23 cellular contexts compared by ENCODE assay signal in the genomic region with DNA sequence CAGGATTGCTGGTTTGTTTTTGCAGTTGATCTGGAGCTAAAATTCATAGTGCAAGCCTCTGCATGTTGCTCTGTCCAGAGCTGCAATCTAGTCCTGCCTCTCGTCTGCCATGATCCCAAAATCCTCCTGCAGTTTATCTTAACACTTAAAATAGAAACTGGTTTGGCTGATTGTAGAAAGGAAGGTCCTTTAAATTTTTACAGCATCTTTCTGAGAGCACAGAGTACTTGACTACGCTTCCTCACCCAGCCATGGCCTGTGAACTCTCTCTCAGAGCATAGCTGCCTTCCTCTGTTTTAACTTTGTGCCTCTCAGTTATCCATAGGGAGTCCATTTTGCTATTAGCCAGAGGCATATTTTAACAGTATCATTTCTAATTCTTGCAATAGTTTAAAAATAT.
DNase-seq lines count a peak whose midpoint lies in the region; ATAC-seq and TF ChIP-seq lines count a peak whose summit lies in the region.
"Had no signal": no experiment of that assay in that cellular context is flagged by ENCODE, and none has a peak within 500 bp of the region (broad histone marks: within the 10 kb centered on the region; RNA-seq: fewer than 3 reads in every experiment).

No MANE protein-coding gene starts in this region.

- ATAC-seq in PC-3 (no peak), SK-N-SH treated with all-trans-retinoic acid at 6 μM for 48 hours (no peak), GM21723 (IDR thresholded peaks at IDR 0.05; ENCODE audit: unreplicated experiment) (no peak)
- ATAC-seq: activated T-cell treated with anti-CD3 and anti-CD28 coated beads, Interleukin-2, amount 50 U/mL, for 4 hours; effector memory CD8-positive, alpha-beta T cell; stimulated activated memory B cell treated with anti-CD40 and anti-IgM and Interleukin-4, amounts not matched to agents 10 μg/mL and 1 μg/mL and 100 μg/mL, for 72 hours had no signal

- H3K4me3 ChIP-seq in PC-3 (ENCODE audit: low read length) (no peak overlapping the region), neuron (ENCODE audit: low read length) (no peak overlapping the region)

- no peaks in the 10 kb centered on the region for H4K20me1 ChIP-seq in PC-3 (ENCODE audit: low read length)

- H3K9me3 Mint-ChIP-seq in glutamatergic neuron (ENCODE audit: unreplicated experiment): no peaks in the 10 kb centered on the region

- intact Hi-C loops in PC-3 (cut with micrococcal nuclease): no loop called here

- TF ChIP-seq CTCF in PC-3 (conservative IDR thresholded peaks at IDR 0.05; ENCODE audit: low read depth, low read length): no peak
- TF ChIP-seq CTCF in glutamatergic neuron (IDR thresholded peaks at IDR 0.05; ENCODE audit: partially characterized antibody, unreplicated experiment): no peak
- no peak for TF ChIP-seq CTCF in GM13977 (IDR thresholded peaks at IDR 0.05; ENCODE audit: extremely low read depth, insufficient read depth, missing control alignments)

- no peak overlapping the region; the same call in 1 of the 2 replicates for H3K9ac ChIP-seq in PC-3 (ENCODE audit: low read length)

- no peaks in the 10 kb centered on the region for H3F3A ChIP-seq in PC-3 (ENCODE audit: low read length, unreplicated experiment)

- H3K4me3 Mint-ChIP-seq in glutamatergic neuron (ENCODE audit: unreplicated experiment): no peak overlapping the region
- H3K4me3 Mint-ChIP-seq: activated T-cell treated with anti-CD3 and anti-CD28 coated beads, Interleukin-2, amount 50 U/mL, for 4 hours; CD4-positive, alpha-beta memory T cell; effector memory CD8-positive, alpha-beta T cell; memory B cell; stimulated activated memory B cell treated with anti-CD40 and anti-IgM and Interleukin-4, amounts not matched to agents 10 μg/mL and 1 μg/mL and 100 μg/mL, for 72 hours had no signal

- CTCF ChIA-PET in PC-3 (lab: Charles Lee): interaction anchor here (0.7 kb wide), 1 partner anchor 273 kb away, joined by 3 read pairs; no protein-coding TSS in a partner anchor

- H3K9me3 ChIP-seq in PC-3 (ENCODE audit: low read length) (no peaks in the 10 kb centered on the region), neuron (ENCODE audit: low read length) (no peaks in the 10 kb centered on the region)

- H2AFZ ChIP-seq in PC-3 (ENCODE audit: low read length) (peak overlapping the region; percentile 71; the same call in 1 of the 2 replicates), neuron (ENCODE audit: low read depth, low read length) (peak overlapping the region; percentile 33)

- H3K9me2 ChIP-seq in PC-3 (replicated peaks; ENCODE audit: low read length): no peaks in the 10 kb centered on the region

- H3K27me3 ChIP-seq in PC-3 (ENCODE audit: low read length) (no peaks in the 10 kb centered on the region), neuron (ENCODE audit: insufficient read depth, low read length) (no peaks in the 10 kb centered on the region)

- H3K36me3 ChIP-seq in PC-3 (ENCODE audit: low read depth, low read length) (no peaks in the 10 kb centered on the region), neuron (ENCODE audit: insufficient read depth, low read length) (no peaks in the 10 kb centered on the region)

- H3K4me1 ChIP-seq in PC-3 (ENCODE audit: insufficient read depth, low read length) (peaks cover 19% of the 10 kb centered on the region), neuron (ENCODE audit: insufficient read depth, low read length) (no peaks in the 10 kb centered on the region)

- no TSS peak for BruUV-seq in PC-3 (replicated peaks; lab: Mats Ljungman, UMichigan)

- peaks cover 16% of the 10 kb centered on the region for H3K4me1 Mint-ChIP-seq in glutamatergic neuron (ENCODE audit: low read depth, unreplicated experiment)
- H3K4me1 Mint-ChIP-seq: CD4-positive, alpha-beta memory T cell; memory B cell; stimulated activated memory B cell treated with anti-CD40 and anti-IgM and Interleukin-4, amounts not matched to agents 10 μg/mL and 1 μg/mL and 100 μg/mL, for 72 hours had no signal

- in situ Hi-C loops in GM13977 (cut with MboI; ENCODE audit: low pct_unique_long_range_greater_than_20kb, low sequenced_read_pairs, unreplicated experiment): no loop called here

- H3K36me3 Mint-ChIP-seq in glutamatergic neuron (ENCODE audit: unreplicated experiment): no peaks in the 10 kb centered on the region
- H3K36me3 Mint-ChIP-seq: CD4-positive, alpha-beta memory T cell; memory B cell; stimulated activated memory B cell treated with anti-CD40 and anti-IgM and Interleukin-4, amounts not matched to agents 10 μg/mL and 1 μg/mL and 100 μg/mL, for 72 hours had no signal

- peak overlapping the region; percentile 69 for H3K27ac ChIP-seq in PC-3 (ENCODE audit: low read length)

- H3K4me2 ChIP-seq in PC-3 (ENCODE audit: low read length): no peak overlapping the region

- peaks cover 2% of the 10 kb centered on the region for H3K27me3 Mint-ChIP-seq in glutamatergic neuron (ENCODE audit: unreplicated experiment)
- H3K27me3 Mint-ChIP-seq: CD4-positive, alpha-beta memory T cell; effector memory CD8-positive, alpha-beta T cell; memory B cell; stimulated activated memory B cell treated with anti-CD40 and anti-IgM and Interleukin-4, amounts not matched to agents 10 μg/mL and 1 μg/mL and 100 μg/mL, for 72 hours had no signal

- POLR2A ChIA-PET in PC-3 (lab: Charles Lee; ENCODE audit: unreplicated experiment): no interaction called here

- DNase-seq in DMS53 (lab: John Stamatoyannopoulos, UW) (peak; percentile 24), DMS53 treated with DMSO at 0.1 percent for 48 hours (lab: John Stamatoyannopoulos, UW; ENCODE audit: unreplicated experiment) (no peak), PC-3 (no peak), glutamatergic neuron (no peak), GM13977 (ENCODE audit: low spot score) (no peak)
- DNase-seq: 8988T; activated CD4-positive, alpha-beta T cell treated with anti-CD3 and anti-CD28 coated beads for 4 hours; activated CD8-positive, alpha-beta memory T cell treated with anti-CD3 and anti-CD28 coated beads for 24 hours; activated T-cell treated with anti-CD3 and anti-CD28 coated beads, Interleukin-2, amount 50 U/mL, for 4 hours; CD4-positive, alpha-beta memory T cell; DMS153; effector memory CD8-positive, alpha-beta T cell; Kasumi-1; NCI-H187; NCI-H526 treated with DMSO at 0.1 percent for 48 hours; nucleus accumbens; RPMI8226; stimulated activated CD4-positive, alpha-beta T cell treated with anti-CD3 and anti-CD28 coated beads, Interleukin-2, amount 100 ng/mL, for 48 hours had no signal

- H3K79me2 ChIP-seq in PC-3 (ENCODE audit: low read length): no peaks in the 10 kb centered on the region

- H3K27ac Mint-ChIP-seq in glutamatergic neuron (ENCODE audit: unreplicated experiment): peak overlapping the region; percentile 13
- H3K27ac Mint-ChIP-seq: CD4-positive, alpha-beta memory T cell; effector memory CD8-positive, alpha-beta T cell; memory B cell; stimulated activated memory B cell treated with anti-CD40 and anti-IgM and Interleukin-4, amounts not matched to agents 10 μg/mL and 1 μg/mL and 100 μg/mL, for 72 hours had no signal

TF ChIP-seq in SK-N-SH treated with all-trans-retinoic acid at 6 μM for 48 hours, 23 proteins besides CTCF, POLR2A, EP300 and RAD21:
- TF ChIP-seq TOX (CRISPR knock-in tag; IDR thresholded peaks at IDR 0.05; ENCODE audit: borderline replicate concordance) (no peak), GLIS3 (CRISPR knock-in tag; IDR thresholded peaks at IDR 0.05) (no peak), RARB (CRISPR knock-in tag; IDR thresholded peaks at IDR 0.05) (no peak), ARNTL (CRISPR knock-in tag; IDR thresholded peaks at IDR 0.05; ENCODE audit: borderline replicate concordance, low read depth) (no peak), ZC3H10 (CRISPR knock-in tag; IDR thresholded peaks at IDR 0.05) (no peak), ISL1 (CRISPR knock-in tag; IDR thresholded peaks at IDR 0.05) (no peak)
- TF ChIP-seq, protein P1, sequence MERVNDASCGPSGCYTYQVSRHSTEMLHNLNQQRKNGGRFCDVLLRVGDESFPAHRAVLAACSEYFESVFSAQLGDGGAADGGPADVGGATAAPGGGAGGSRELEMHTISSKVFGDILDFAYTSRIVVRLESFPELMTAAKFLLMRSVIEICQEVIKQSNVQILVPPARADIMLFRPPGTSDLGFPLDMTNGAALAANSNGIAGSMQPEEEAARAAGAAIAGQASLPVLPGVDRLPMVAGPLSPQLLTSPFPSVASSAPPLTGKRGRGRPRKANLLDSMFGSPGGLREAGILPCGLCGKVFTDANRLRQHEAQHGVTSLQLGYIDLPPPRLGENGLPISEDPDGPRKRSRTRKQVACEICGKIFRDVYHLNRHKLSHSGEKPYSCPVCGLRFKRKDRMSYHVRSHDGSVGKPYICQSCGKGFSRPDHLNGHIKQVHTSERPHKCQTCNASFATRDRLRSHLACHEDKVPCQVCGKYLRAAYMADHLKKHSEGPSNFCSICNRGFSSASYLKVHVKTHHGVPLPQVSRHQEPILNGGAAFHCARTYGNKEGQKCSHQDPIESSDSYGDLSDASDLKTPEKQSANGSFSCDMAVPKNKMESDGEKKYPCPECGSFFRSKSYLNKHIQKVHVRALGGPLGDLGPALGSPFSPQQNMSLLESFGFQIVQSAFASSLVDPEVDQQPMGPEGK (CRISPR knock-in tag; IDR thresholded peaks at IDR 0.05; ENCODE audit: borderline replicate concordance): no peak
- TF ChIP-seq, protein P2, sequence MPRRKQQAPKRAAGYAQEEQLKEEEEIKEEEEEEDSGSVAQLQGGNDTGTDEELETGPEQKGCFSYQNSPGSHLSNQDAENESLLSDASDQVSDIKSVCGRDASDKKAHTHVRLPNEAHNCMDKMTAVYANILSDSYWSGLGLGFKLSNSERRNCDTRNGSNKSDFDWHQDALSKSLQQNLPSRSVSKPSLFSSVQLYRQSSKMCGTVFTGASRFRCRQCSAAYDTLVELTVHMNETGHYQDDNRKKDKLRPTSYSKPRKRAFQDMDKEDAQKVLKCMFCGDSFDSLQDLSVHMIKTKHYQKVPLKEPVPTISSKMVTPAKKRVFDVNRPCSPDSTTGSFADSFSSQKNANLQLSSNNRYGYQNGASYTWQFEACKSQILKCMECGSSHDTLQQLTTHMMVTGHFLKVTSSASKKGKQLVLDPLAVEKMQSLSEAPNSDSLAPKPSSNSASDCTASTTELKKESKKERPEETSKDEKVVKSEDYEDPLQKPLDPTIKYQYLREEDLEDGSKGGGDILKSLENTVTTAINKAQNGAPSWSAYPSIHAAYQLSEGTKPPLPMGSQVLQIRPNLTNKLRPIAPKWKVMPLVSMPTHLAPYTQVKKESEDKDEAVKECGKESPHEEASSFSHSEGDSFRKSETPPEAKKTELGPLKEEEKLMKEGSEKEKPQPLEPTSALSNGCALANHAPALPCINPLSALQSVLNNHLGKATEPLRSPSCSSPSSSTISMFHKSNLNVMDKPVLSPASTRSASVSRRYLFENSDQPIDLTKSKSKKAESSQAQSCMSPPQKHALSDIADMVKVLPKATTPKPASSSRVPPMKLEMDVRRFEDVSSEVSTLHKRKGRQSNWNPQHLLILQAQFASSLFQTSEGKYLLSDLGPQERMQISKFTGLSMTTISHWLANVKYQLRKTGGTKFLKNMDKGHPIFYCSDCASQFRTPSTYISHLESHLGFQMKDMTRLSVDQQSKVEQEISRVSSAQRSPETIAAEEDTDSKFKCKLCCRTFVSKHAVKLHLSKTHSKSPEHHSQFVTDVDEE (CRISPR knock-in tag; IDR thresholded peaks at IDR 0.05): no peak
